Comparison of ENCODE assay signal across 1 cellular context in the genomic region with DNA sequence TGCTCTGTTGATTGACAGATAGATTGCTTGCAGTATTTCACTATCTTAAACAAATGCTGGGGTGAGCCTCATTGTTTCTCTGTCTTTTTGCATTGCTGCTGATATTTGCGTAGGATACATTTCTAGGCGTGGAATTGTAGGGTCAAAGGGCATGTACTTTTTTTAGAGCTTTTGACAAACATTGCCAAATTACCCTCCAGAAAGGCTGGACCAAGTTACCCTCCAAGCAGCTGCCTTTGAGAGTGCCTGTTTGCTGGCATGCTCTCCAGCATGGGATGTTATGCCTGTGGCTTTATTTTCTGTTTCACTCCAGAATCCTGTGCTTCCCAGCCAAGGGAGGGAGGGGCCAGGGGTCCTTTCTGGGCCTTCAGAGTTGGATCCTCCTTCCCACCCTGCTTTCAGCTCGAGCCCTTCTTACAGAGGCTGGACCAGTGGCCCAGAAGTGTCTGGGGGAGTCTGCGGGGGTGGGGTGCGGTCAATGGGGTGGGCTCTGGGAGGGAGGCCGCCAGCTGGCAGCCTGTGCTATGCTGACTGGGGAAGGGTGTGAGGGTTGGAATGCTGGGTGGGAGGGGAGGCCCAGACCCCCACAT.
TF ChIP-seq lines count a peak whose summit lies in the region.

No MANE protein-coding gene starts in this region.

TF ChIP-seq in HepG2, 621 proteins besides CTCF, POLR2A, EP300 and RAD21 (continued from another document):
- TF ChIP-seq, protein P1, sequence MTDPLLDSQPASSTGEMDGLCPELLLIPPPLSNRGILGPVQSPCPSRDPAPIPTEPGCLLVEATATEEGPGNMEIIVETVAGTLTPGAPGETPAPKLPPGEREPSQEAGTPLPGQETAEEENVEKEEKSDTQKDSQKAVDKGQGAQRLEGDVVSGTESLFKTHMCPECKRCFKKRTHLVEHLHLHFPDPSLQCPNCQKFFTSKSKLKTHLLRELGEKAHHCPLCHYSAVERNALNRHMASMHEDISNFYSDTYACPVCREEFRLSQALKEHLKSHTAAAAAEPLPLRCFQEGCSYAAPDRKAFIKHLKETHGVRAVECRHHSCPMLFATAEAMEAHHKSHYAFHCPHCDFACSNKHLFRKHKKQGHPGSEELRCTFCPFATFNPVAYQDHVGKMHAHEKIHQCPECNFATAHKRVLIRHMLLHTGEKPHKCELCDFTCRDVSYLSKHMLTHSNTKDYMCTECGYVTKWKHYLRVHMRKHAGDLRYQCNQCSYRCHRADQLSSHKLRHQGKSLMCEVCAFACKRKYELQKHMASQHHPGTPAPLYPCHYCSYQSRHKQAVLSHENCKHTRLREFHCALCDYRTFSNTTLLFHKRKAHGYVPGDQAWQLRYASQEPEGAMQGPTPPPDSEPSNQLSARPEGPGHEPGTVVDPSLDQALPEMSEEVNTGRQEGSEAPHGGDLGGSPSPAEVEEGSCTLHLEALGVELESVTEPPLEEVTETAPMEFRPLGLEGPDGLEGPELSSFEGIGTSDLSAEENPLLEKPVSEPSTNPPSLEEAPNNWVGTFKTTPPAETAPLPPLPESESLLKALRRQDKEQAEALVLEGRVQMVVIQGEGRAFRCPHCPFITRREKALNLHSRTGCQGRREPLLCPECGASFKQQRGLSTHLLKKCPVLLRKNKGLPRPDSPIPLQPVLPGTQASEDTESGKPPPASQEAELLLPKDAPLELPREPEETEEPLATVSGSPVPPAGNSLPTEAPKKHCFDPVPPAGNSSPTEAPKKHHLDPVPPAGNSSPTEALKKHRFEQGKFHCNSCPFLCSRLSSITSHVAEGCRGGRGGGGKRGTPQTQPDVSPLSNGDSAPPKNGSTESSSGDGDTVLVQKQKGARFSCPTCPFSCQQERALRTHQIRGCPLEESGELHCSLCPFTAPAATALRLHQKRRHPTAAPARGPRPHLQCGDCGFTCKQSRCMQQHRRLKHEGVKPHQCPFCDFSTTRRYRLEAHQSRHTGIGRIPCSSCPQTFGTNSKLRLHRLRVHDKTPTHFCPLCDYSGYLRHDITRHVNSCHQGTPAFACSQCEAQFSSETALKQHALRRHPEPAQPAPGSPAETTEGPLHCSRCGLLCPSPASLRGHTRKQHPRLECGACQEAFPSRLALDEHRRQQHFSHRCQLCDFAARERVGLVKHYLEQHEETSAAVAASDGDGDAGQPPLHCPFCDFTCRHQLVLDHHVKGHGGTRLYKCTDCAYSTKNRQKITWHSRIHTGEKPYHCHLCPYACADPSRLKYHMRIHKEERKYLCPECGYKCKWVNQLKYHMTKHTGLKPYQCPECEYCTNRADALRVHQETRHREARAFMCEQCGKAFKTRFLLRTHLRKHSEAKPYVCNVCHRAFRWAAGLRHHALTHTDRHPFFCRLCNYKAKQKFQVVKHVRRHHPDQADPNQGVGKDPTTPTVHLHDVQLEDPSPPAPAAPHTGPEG (CRISPR knock-in tag; IDR thresholded peaks at IDR 0.05), result no peak
- TF ChIP-seq ZBTB3 (CRISPR knock-in tag; IDR thresholded peaks at IDR 0.05; ENCODE audit: borderline replicate concordance, low read depth) (no peak), ZNF205 (CRISPR knock-in tag; IDR thresholded peaks at IDR 0.05) (no peak), SOX6 (IDR thresholded peaks at IDR 0.05) (no peak), SOX6 (CRISPR knock-in tag; IDR thresholded peaks at IDR 0.05) (peak; percentile 42), SOX13 (IDR thresholded peaks at IDR 0.05) (no peak), SOX13 (CRISPR knock-in tag; conservative IDR thresholded peaks at IDR 0.05 in 1 of 2, IDR thresholded peaks at IDR 0.05 in 1 of 2) (0 out of 4 replicates have a peak, but pooled peaks of 1 of the 2 experiments have one; percentile 19), ZNF790 (CRISPR knock-in tag; IDR thresholded peaks at IDR 0.05; ENCODE audit: borderline replicate concordance) (no peak), NR2F6 (IDR thresholded peaks at IDR 0.05) (peak; percentile 39), NR2F6 (CRISPR knock-in tag; IDR thresholded peaks at IDR 0.05) (no peak), JARID2 (CRISPR knock-in tag; IDR thresholded peaks at IDR 0.05; ENCODE audit: insufficient replicate concordance) (no peak), RFX3 (CRISPR knock-in tag; IDR thresholded peaks at IDR 0.05) (no peak), ZNF362 (CRISPR knock-in tag; IDR thresholded peaks at IDR 0.05; ENCODE audit: borderline replicate concordance) (peak; percentile 78)
- TF ChIP-seq, protein P2, sequence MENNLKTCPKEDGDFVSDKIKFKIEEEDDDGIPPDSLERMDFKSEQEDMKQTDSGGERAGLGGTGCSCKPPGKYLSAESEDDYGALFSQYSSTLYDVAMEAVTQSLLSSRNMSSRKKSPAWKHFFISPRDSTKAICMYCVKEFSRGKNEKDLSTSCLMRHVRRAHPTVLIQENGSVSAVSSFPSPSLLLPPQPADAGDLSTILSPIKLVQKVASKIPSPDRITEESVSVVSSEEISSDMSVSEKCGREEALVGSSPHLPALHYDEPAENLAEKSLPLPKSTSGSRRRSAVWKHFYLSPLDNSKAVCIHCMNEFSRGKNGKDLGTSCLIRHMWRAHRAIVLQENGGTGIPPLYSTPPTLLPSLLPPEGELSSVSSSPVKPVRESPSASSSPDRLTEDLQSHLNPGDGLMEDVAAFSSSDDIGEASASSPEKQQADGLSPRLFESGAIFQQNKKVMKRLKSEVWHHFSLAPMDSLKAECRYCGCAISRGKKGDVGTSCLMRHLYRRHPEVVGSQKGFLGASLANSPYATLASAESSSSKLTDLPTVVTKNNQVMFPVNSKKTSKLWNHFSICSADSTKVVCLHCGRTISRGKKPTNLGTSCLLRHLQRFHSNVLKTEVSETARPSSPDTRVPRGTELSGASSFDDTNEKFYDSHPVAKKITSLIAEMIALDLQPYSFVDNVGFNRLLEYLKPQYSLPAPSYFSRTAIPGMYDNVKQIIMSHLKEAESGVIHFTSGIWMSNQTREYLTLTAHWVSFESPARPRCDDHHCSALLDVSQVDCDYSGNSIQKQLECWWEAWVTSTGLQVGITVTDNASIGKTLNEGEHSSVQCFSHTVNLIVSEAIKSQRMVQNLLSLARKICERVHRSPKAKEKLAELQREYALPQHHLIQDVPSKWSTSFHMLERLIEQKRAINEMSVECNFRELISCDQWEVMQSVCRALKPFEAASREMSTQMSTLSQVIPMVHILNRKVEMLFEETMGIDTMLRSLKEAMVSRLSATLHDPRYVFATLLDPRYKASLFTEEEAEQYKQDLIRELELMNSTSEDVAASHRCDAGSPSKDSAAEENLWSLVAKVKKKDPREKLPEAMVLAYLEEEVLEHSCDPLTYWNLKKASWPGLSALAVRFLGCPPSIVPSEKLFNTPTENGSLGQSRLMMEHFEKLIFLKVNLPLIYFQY (CRISPR knock-in tag; IDR thresholded peaks at IDR 0.05; ENCODE audit: borderline replicate concordance), result no peak
- TF ChIP-seq, protein P3, sequence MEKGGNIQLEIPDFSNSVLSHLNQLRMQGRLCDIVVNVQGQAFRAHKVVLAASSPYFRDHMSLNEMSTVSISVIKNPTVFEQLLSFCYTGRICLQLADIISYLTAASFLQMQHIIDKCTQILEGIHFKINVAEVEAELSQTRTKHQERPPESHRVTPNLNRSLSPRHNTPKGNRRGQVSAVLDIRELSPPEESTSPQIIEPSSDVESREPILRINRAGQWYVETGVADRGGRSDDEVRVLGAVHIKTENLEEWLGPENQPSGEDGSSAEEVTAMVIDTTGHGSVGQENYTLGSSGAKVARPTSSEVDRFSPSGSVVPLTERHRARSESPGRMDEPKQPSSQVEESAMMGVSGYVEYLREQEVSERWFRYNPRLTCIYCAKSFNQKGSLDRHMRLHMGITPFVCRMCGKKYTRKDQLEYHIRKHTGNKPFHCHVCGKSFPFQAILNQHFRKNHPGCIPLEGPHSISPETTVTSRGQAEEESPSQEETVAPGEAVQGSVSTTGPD (CRISPR knock-in tag; IDR thresholded peaks at IDR 0.05), result no peak
- TF ChIP-seq, protein P4, sequence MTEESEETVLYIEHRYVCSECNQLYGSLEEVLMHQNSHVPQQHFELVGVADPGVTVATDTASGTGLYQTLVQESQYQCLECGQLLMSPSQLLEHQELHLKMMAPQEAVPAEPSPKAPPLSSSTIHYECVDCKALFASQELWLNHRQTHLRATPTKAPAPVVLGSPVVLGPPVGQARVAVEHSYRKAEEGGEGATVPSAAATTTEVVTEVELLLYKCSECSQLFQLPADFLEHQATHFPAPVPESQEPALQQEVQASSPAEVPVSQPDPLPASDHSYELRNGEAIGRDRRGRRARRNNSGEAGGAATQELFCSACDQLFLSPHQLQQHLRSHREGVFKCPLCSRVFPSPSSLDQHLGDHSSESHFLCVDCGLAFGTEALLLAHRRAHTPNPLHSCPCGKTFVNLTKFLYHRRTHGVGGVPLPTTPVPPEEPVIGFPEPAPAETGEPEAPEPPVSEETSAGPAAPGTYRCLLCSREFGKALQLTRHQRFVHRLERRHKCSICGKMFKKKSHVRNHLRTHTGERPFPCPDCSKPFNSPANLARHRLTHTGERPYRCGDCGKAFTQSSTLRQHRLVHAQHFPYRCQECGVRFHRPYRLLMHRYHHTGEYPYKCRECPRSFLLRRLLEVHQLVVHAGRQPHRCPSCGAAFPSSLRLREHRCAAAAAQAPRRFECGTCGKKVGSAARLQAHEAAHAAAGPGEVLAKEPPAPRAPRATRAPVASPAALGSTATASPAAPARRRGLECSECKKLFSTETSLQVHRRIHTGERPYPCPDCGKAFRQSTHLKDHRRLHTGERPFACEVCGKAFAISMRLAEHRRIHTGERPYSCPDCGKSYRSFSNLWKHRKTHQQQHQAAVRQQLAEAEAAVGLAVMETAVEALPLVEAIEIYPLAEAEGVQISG (CRISPR knock-in tag; IDR thresholded peaks at IDR 0.05), result no peak
